ENCODE assay signal across 32 cellular contexts in genomic region chr2:77099961-77100360, GRCh38.
"Had no signal": no experiment of that assay in that cellular context is flagged by ENCODE, and none has a peak within 500 bp of the region (broad histone marks: within the 10 kb centered on the region; RNA-seq: fewer than 3 reads in every experiment).

No MANE protein-coding gene starts in this region.

- H3K27me3 ChIP-seq: neural progenitor cell, ovary, spleen, suprapubic skin, testis, tibial artery, transverse colon, upper lobe of right lung, uterus had no signal

- H3K4me2 ChIP-seq: neural progenitor cell, smooth muscle cell had no signal

- H2AFZ ChIP-seq: neural progenitor cell, parathyroid adenoma had no signal

- H3K4me1 ChIP-seq: neural progenitor cell, parathyroid adenoma, psoas muscle, spleen, suprapubic skin, testis, tibial artery, transverse colon, upper lobe of right lung, uterus had no signal

- H3K9ac ChIP-seq: neural progenitor cell, parathyroid adenoma had no signal

- H3K27ac Mint-ChIP-seq: naive thymus-derived CD8-positive, alpha-beta T cell; natural killer cell treated with Interleukin-12 subunit alpha and Interleukin-12 subunit beta and Interleukin-15 and Interleukin-18, amount 100 ng/mL, for 72 hours; nephron progenitor cell; neural progenitor cell; progenitor cell of endocrine pancreas; stimulated activated memory B cell treated with anti-CD40 and anti-IgM and Interleukin-4, amounts not matched to agents 10 μg/mL and 1 μg/mL and 100 μg/mL, for 72 hours; stimulated activated naive CD8-positive, alpha-beta T cell treated with anti-CD3 and anti-CD28 coated beads, Interleukin-15, amount 100 ng/mL, for 72 hours; type B pancreatic cell had no signal

- H3K4me3 Mint-ChIP-seq: naive thymus-derived CD8-positive, alpha-beta T cell; natural killer cell treated with Interleukin-12 subunit alpha and Interleukin-12 subunit beta and Interleukin-15 and Interleukin-18, amount 100 ng/mL, for 72 hours; nephron progenitor cell; neural progenitor cell; stimulated activated memory B cell treated with anti-CD40 and anti-IgM and Interleukin-4, amounts not matched to agents 10 μg/mL and 1 μg/mL and 100 μg/mL, for 72 hours; stimulated activated naive CD8-positive, alpha-beta T cell treated with anti-CD3 and anti-CD28 coated beads, Interleukin-15, amount 100 ng/mL, for 72 hours; type B pancreatic cell had no signal

- H3K36me3 Mint-ChIP-seq: stimulated activated memory B cell treated with anti-CD40 and anti-IgM and Interleukin-4, amounts not matched to agents 10 μg/mL and 1 μg/mL and 100 μg/mL, for 72 hours; type B pancreatic cell had no signal

- H3K27me3 Mint-ChIP-seq: naive thymus-derived CD8-positive, alpha-beta T cell; natural killer cell treated with Interleukin-12 subunit alpha and Interleukin-12 subunit beta and Interleukin-15 and Interleukin-18, amount 100 ng/mL, for 72 hours; progenitor cell of endocrine pancreas; stimulated activated memory B cell treated with anti-CD40 and anti-IgM and Interleukin-4, amounts not matched to agents 10 μg/mL and 1 μg/mL and 100 μg/mL, for 72 hours; stimulated activated naive CD8-positive, alpha-beta T cell treated with anti-CD3 and anti-CD28 coated beads, Interleukin-15, amount 100 ng/mL, for 72 hours; type B pancreatic cell had no signal

- H3K4me1 Mint-ChIP-seq: naive thymus-derived CD8-positive, alpha-beta T cell; nephron progenitor cell; stimulated activated memory B cell treated with anti-CD40 and anti-IgM and Interleukin-4, amounts not matched to agents 10 μg/mL and 1 μg/mL and 100 μg/mL, for 72 hours; stimulated activated naive CD8-positive, alpha-beta T cell treated with anti-CD3 and anti-CD28 coated beads, Interleukin-15, amount 100 ng/mL, for 72 hours had no signal

- H3K9me3 Mint-ChIP-seq: nephron progenitor cell, neural progenitor cell, type B pancreatic cell had no signal

- DNase-seq: naive thymus-derived CD8-positive, alpha-beta T cell; nephron progenitor cell; occipital lobe; ovary; posterior cingulate gyrus; psoas muscle; right cardiac atrium; spleen; stimulated activated CD4-positive, alpha-beta T cell treated with anti-CD3 and anti-CD28 coated beads, Interleukin-12 subunit alpha, Interleukin-12 subunit beta, amount 100 ng/mL, for 4 hours; stimulated activated CD4-positive, alpha-beta T cell treated with anti-CD3 and anti-CD28 coated beads, Interleukin-1b, Interleukin-23, amount 100 ng/mL, for 48 hours; stimulated activated CD4-positive, alpha-beta T cell treated with anti-CD3 and anti-CD28 coated beads, Interleukin-4, amount 100 ng/mL, for 1 hour; stimulated activated CD4-positive, alpha-beta T cell treated with anti-CD3 and anti-CD28 coated beads, Interleukin-4, amount 100 ng/mL, for 4 hours; stimulated activated CD8-positive, alpha-beta memory T cell treated with anti-CD3 and anti-CD28 coated beads, Interleukin-4, amount 100 ng/mL, for 48 hours; stimulated activated naive CD4-positive, alpha-beta T cell; stimulated activated naive CD8-positive, alpha-beta T cell treated with anti-CD3 and anti-CD28 coated beads, Interleukin-15, amount 100 ng/mL, for 72 hours; stimulated activated naive CD8-positive, alpha-beta T cell treated with anti-CD3 and anti-CD28 coated beads, Interleukin-15, Interleukin-2, amounts not matched to agents 100 U/mL and 50 U/mL, for 24 hours; substantia nigra; testis; tibial artery; transverse colon; upper lobe of right lung; uterus had no signal

- H3K79me2 ChIP-seq: parathyroid adenoma had no signal

- H3K4me3 ChIP-seq: neural progenitor cell, ovary, psoas muscle, skin epidermis, smooth muscle cell, spleen, suprapubic skin, testis, tibial artery, transverse colon, upper lobe of right lung, uterus had no signal

- H3K36me3 ChIP-seq: neural progenitor cell, ovary, spleen, suprapubic skin, tibial artery, transverse colon, upper lobe of right lung, uterus had no signal

- ATAC-seq: naive thymus-derived CD8-positive, alpha-beta T cell; natural killer cell treated with Interleukin-12 subunit alpha and Interleukin-12 subunit beta and Interleukin-15 and Interleukin-18, amount 100 ng/mL, for 72 hours; psoas muscle; right cardiac atrium; sciatic nerve; stimulated activated memory B cell treated with anti-CD40 and anti-IgM and Interleukin-4, amounts not matched to agents 10 μg/mL and 1 μg/mL and 100 μg/mL, for 72 hours; stimulated activated naive CD8-positive, alpha-beta T cell treated with anti-CD3 and anti-CD28 coated beads, Interleukin-15, amount 100 ng/mL, for 72 hours; stimulated activated naive CD8-positive, alpha-beta T cell treated with anti-CD3 and anti-CD28 coated beads, Interleukin-15, Interleukin-2, amounts not matched to agents 100 U/mL and 50 U/mL, for 24 hours; upper lobe of right lung had no signal

- H3K27ac ChIP-seq: neural progenitor cell, ovary, parathyroid adenoma, psoas muscle, skin epidermis, spleen, suprapubic skin, testis, tibial artery, transverse colon, upper lobe of right lung, uterus had no signal

- H3K9me3 ChIP-seq: ovary, psoas muscle, suprapubic skin, testis, tibial artery, transverse colon, upper lobe of right lung, uterus had no signal
